ENCODE assay signal across 1 cellular context in the genomic region with DNA sequence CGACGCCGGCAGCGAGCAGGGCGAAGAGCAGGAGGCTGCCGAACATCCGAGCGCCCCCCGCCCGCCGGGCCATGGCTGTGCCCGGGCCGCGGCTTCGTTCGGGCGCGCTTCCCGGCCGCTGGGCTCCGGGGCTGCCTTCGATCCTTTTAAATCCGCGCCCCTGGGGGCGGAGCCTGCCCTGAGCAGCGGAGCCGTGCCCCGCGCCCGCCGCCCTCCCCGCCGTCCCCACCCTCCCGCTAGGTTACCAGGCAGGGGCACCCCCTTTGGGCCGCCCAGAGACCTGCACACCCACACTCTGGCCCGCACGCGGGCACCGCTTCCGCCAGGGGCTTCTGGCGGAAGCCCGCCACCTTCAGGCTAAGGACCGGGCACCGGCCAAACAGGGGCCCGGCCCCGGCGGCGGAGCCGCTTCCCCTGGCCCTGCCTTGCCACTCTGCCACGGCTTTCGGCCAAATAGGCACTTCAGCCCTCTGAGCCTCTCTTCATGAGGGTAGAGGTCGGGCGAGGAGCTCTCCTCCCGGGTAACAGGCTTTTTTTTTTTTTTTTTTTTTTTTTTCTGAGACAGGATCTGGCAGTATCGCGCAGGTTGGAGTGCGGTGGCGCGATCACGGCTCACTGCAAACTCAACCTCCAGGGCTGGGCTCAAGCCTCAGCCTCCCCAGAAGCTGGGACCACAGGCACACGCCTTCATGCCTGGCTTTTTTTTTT.
TF ChIP-seq lines count a peak whose summit lies in the region.

A gene with protein sequence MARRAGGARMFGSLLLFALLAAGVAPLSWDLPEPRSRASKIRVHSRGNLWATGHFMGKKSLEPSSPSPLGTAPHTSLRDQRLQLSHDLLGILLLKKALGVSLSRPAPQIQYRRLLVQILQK (minus strand): TSS at position 120 of the 708 bp plus-strand sequence. CDS start 47 bp downstream, at position 73.

TF ChIP-seq in HepG2, 621 proteins besides CTCF, POLR2A, EP300 and RAD21 (continued from another document and continues in another):
- TF ChIP-seq, protein P1, sequence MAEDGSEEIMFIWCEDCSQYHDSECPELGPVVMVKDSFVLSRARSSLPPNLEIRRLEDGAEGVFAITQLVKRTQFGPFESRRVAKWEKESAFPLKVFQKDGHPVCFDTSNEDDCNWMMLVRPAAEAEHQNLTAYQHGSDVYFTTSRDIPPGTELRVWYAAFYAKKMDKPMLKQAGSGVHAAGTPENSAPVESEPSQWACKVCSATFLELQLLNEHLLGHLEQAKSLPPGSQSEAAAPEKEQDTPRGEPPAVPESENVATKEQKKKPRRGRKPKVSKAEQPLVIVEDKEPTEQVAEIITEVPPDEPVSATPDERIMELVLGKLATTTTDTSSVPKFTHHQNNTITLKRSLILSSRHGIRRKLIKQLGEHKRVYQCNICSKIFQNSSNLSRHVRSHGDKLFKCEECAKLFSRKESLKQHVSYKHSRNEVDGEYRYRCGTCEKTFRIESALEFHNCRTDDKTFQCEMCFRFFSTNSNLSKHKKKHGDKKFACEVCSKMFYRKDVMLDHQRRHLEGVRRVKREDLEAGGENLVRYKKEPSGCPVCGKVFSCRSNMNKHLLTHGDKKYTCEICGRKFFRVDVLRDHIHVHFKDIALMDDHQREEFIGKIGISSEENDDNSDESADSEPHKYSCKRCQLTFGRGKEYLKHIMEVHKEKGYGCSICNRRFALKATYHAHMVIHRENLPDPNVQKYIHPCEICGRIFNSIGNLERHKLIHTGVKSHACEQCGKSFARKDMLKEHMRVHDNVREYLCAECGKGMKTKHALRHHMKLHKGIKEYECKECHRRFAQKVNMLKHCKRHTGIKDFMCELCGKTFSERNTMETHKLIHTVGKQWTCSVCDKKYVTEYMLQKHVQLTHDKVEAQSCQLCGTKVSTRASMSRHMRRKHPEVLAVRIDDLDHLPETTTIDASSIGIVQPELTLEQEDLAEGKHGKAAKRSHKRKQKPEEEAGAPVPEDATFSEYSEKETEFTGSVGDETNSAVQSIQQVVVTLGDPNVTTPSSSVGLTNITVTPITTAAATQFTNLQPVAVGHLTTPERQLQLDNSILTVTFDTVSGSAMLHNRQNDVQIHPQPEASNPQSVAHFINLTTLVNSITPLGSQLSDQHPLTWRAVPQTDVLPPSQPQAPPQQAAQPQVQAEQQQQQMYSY (CRISPR knock-in tag; IDR thresholded peaks at IDR 0.05), result 0 out of 2 replicates have a peak, but pooled peaks have one; percentile 18
- TF ChIP-seq SALL2 (CRISPR knock-in tag; IDR thresholded peaks at IDR 0.05) (peak; percentile 52; the same call in 1 of the 2 replicates), MXI1 (IDR thresholded peaks at IDR 0.05; ENCODE audit: borderline replicate concordance, low read depth, low read length) (peak; percentile 79; the same call in 1 of the 3 replicates), GPN1 (CRISPR knock-in tag; IDR thresholded peaks at IDR 0.05; ENCODE audit: borderline replicate concordance) (no peak), PPARG (CRISPR knock-in tag; conservative IDR thresholded peaks at IDR 0.05) (0 out of 2 replicates have a peak, but pooled peaks have one; percentile 5), ZFP82 (CRISPR knock-in tag; IDR thresholded peaks at IDR 0.05; ENCODE audit: borderline replicate concordance) (no peak), AGO2 (optimal IDR thresholded peaks at IDR 0.05; ENCODE audit: low read depth, low read length) (no peak), ATRX (CRISPR knock-in tag; IDR thresholded peaks at IDR 0.05; ENCODE audit: borderline replicate concordance) (no peak), PHF21A (CRISPR knock-in tag; IDR thresholded peaks at IDR 0.05) (peak; percentile 59), ZC3H13 (CRISPR knock-in tag; IDR thresholded peaks at IDR 0.05) (no peak), TGIF2 (CRISPR knock-in tag; IDR thresholded peaks at IDR 0.05) (no peak), SP1 (IDR thresholded peaks at IDR 0.05) (no peak), SP1 (CRISPR knock-in tag; IDR thresholded peaks at IDR 0.05) (no peak), ATF7-NPFF (CRISPR knock-in tag; IDR thresholded peaks at IDR 0.05; ENCODE audit: low read depth) (no peak), ZNF7 (CRISPR knock-in tag; IDR thresholded peaks at IDR 0.05) (no peak), ATM (IDR thresholded peaks at IDR 0.05; ENCODE audit: borderline replicate concordance) (no peak), ZNF878 (CRISPR knock-in tag; IDR thresholded peaks at IDR 0.05) (no peak), EHMT2 (IDR thresholded peaks at IDR 0.05; ENCODE audit: borderline replicate concordance, low read depth, low read length) (no peak), ZNF672 (CRISPR knock-in tag; IDR thresholded peaks at IDR 0.05) (no peak), ZNF460 (CRISPR knock-in tag; IDR thresholded peaks at IDR 0.05; ENCODE audit: borderline replicate concordance) (no peak), MYNN (CRISPR knock-in tag; IDR thresholded peaks at IDR 0.05; ENCODE audit: low read depth) (no peak), ZNF101 (CRISPR knock-in tag; IDR thresholded peaks at IDR 0.05; ENCODE audit: borderline replicate concordance, low read depth) (no peak), JARID2 (CRISPR knock-in tag; IDR thresholded peaks at IDR 0.05; ENCODE audit: insufficient replicate concordance) (no peak), FOXJ3 (CRISPR knock-in tag; IDR thresholded peaks at IDR 0.05; ENCODE audit: borderline replicate concordance) (no peak), SAP130 (CRISPR knock-in tag; IDR thresholded peaks at IDR 0.05; ENCODE audit: low read depth) (peak; percentile 59; the same call in 1 of the 2 replicates), MIER3 (CRISPR knock-in tag; IDR thresholded peaks at IDR 0.05; ENCODE audit: borderline replicate concordance) (no peak), ZNF850 (CRISPR knock-in tag; conservative IDR thresholded peaks at IDR 0.05) (no peak), ARNT (IDR thresholded peaks at IDR 0.05) (no peak), POGZ (CRISPR knock-in tag; IDR thresholded peaks at IDR 0.05) (peak; percentile 61), CREM (IDR thresholded peaks at IDR 0.05) (no peak), CREM (CRISPR knock-in tag; IDR thresholded peaks at IDR 0.05) (no peak), MYC (CRISPR knock-in tag; IDR thresholded peaks at IDR 0.05; ENCODE audit: borderline replicate concordance) (peak; percentile 57; the same call in 1 of the 2 replicates), STAG1 (CRISPR knock-in tag; IDR thresholded peaks at IDR 0.05) (peak; percentile 52), SP4 (CRISPR knock-in tag; IDR thresholded peaks at IDR 0.05) (no peak), EEA1 (CRISPR knock-in tag; IDR thresholded peaks at IDR 0.05; ENCODE audit: borderline replicate concordance) (no peak; the same call in 1 of the 2 replicates), MBD4 (IDR thresholded peaks at IDR 0.05; ENCODE audit: borderline replicate concordance, low read length) (no peak), HNRNPLL (IDR thresholded peaks at IDR 0.05; ENCODE audit: low read depth, low read length, poor library complexity, severe bottlenecking) (peak; percentile 66)
- TF ChIP-seq, protein P2, sequence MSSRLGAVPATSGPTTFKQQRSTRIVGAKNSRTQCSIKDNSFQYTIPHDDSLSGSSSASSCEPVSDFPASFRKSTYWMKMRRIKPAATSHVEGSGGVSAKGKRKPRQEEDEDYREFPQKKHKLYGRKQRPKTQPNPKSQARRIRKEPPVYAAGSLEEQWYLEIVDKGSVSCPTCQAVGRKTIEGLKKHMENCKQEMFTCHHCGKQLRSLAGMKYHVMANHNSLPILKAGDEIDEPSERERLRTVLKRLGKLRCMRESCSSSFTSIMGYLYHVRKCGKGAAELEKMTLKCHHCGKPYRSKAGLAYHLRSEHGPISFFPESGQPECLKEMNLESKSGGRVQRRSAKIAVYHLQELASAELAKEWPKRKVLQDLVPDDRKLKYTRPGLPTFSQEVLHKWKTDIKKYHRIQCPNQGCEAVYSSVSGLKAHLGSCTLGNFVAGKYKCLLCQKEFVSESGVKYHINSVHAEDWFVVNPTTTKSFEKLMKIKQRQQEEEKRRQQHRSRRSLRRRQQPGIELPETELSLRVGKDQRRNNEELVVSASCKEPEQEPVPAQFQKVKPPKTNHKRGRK (CRISPR knock-in tag; IDR thresholded peaks at IDR 0.05), result no peak
- TF ChIP-seq, protein P3, sequence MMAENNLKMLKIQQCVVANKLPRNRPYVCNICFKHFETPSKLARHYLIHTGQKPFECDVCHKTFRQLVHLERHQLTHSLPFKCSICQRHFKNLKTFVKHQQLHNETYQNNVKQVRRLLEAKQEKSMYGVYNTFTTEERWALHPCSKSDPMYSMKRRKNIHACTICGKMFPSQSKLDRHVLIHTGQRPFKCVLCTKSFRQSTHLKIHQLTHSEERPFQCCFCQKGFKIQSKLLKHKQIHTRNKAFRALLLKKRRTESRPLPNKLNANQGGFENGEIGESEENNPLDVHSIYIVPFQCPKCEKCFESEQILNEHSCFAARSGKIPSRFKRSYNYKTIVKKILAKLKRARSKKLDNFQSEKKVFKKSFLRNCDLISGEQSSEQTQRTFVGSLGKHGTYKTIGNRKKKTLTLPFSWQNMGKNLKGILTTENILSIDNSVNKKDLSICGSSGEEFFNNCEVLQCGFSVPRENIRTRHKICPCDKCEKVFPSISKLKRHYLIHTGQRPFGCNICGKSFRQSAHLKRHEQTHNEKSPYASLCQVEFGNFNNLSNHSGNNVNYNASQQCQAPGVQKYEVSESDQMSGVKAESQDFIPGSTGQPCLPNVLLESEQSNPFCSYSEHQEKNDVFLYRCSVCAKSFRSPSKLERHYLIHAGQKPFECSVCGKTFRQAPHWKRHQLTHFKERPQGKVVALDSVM (CRISPR knock-in tag; IDR thresholded peaks at IDR 0.05), result no peak
- TF ChIP-seq, protein P4, sequence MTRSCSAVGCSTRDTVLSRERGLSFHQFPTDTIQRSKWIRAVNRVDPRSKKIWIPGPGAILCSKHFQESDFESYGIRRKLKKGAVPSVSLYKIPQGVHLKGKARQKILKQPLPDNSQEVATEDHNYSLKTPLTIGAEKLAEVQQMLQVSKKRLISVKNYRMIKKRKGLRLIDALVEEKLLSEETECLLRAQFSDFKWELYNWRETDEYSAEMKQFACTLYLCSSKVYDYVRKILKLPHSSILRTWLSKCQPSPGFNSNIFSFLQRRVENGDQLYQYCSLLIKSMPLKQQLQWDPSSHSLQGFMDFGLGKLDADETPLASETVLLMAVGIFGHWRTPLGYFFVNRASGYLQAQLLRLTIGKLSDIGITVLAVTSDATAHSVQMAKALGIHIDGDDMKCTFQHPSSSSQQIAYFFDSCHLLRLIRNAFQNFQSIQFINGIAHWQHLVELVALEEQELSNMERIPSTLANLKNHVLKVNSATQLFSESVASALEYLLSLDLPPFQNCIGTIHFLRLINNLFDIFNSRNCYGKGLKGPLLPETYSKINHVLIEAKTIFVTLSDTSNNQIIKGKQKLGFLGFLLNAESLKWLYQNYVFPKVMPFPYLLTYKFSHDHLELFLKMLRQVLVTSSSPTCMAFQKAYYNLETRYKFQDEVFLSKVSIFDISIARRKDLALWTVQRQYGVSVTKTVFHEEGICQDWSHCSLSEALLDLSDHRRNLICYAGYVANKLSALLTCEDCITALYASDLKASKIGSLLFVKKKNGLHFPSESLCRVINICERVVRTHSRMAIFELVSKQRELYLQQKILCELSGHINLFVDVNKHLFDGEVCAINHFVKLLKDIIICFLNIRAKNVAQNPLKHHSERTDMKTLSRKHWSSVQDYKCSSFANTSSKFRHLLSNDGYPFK (CRISPR knock-in tag; IDR thresholded peaks at IDR 0.05; ENCODE audit: borderline replicate concordance), result no peak
- TF ChIP-seq, protein P5, sequence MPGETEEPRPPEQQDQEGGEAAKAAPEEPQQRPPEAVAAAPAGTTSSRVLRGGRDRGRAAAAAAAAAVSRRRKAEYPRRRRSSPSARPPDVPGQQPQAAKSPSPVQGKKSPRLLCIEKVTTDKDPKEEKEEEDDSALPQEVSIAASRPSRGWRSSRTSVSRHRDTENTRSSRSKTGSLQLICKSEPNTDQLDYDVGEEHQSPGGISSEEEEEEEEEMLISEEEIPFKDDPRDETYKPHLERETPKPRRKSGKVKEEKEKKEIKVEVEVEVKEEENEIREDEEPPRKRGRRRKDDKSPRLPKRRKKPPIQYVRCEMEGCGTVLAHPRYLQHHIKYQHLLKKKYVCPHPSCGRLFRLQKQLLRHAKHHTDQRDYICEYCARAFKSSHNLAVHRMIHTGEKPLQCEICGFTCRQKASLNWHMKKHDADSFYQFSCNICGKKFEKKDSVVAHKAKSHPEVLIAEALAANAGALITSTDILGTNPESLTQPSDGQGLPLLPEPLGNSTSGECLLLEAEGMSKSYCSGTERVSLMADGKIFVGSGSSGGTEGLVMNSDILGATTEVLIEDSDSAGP (CRISPR knock-in tag; IDR thresholded peaks at IDR 0.05; ENCODE audit: borderline replicate concordance), result peak; percentile 36; the same call in 1 of the 2 replicates
- TF ChIP-seq, protein P6, sequence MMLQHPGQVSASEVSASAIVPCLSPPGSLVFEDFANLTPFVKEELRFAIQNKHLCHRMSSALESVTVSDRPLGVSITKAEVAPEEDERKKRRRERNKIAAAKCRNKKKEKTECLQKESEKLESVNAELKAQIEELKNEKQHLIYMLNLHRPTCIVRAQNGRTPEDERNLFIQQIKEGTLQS (CRISPR knock-in tag; IDR thresholded peaks at IDR 0.05), result no peak
- TF ChIP-seq, protein P7, sequence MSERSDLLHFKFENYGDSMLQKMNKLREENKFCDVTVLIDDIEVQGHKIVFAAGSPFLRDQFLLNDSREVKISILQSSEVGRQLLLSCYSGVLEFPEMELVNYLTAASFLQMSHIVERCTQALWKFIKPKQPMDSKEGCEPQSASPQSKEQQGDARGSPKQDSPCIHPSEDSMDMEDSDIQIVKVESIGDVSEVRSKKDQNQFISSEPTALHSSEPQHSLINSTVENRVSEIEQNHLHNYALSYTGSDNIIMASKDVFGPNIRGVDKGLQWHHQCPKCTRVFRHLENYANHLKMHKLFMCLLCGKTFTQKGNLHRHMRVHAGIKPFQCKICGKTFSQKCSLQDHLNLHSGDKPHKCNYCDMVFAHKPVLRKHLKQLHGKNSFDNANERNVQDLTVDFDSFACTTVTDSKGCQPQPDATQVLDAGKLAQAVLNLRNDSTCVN (CRISPR knock-in tag; IDR thresholded peaks at IDR 0.05; ENCODE audit: borderline replicate concordance), result no peak
- TF ChIP-seq, protein P8, sequence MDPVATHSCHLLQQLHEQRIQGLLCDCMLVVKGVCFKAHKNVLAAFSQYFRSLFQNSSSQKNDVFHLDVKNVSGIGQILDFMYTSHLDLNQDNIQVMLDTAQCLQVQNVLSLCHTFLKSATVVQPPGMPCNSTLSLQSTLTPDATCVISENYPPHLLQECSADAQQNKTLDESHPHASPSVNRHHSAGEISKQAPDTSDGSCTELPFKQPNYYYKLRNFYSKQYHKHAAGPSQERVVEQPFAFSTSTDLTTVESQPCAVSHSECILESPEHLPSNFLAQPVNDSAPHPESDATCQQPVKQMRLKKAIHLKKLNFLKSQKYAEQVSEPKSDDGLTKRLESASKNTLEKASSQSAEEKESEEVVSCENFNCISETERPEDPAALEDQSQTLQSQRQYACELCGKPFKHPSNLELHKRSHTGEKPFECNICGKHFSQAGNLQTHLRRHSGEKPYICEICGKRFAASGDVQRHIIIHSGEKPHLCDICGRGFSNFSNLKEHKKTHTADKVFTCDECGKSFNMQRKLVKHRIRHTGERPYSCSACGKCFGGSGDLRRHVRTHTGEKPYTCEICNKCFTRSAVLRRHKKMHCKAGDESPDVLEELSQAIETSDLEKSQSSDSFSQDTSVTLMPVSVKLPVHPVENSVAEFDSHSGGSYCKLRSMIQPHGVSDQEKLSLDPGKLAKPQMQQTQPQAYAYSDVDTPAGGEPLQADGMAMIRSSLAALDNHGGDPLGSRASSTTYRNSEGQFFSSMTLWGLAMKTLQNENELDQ (CRISPR knock-in tag; IDR thresholded peaks at IDR 0.05; ENCODE audit: borderline replicate concordance), result no peak
